23 cellular contexts compared by ENCODE assay signal in the genomic region with DNA sequence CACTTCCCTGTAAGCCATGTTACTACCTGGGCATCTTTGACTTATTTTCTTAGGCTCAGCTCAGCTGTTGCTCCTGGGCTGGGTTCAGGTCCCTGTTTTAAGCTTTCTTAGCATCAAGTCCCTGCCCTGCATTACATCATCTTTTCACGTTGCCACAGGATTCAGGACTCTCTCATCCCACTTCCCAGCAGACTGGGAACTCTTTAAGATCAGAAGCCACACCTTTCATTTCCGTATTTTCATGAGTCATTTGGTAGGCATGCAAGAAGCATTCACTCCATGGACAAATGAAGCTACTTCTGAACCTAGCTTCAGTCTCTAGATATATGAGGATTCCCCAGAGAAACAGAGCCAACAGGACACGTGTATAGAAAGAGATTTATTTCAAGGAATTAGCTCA.
DNase-seq lines count a peak whose midpoint lies in the region; ATAC-seq, FAIRE-seq and TF ChIP-seq lines count a peak whose summit lies in the region.
"Had no signal": no experiment of that assay in that cellular context is flagged by ENCODE, and none has a peak within 500 bp of the region (broad histone marks: within the 10 kb centered on the region; RNA-seq: fewer than 3 reads in every experiment).

No MANE protein-coding gene starts in this region.

- FAIRE-seq in HepG2 (lab: Jason Lieb, UNC), result no peak
- FAIRE-seq: A204.1 had no signal

- BruUV-seq in HepG2 (replicated peaks; lab: Mats Ljungman, UMichigan), result no TSS peak

- DNase-seq in HepG2 (ENCODE audit: low spot score) (no peak), right lobe of liver (no peak), SW480 (ENCODE audit: low spot score) (peak; percentile 73), iPS DF 19.7 (ENCODE audit: low read depth, low spot score) (peak; percentile 1), OCI-M2 (lab: John Stamatoyannopoulos, UW; ENCODE audit: unreplicated experiment) (no peak), GM03348 (ENCODE audit: low spot score) (no peak), HUDEP-2 (lab: John Stamatoyannopoulos, UW; ENCODE audit: unreplicated experiment in 76 of 76) (no peak)
- DNase-seq: activated CD4-positive, alpha-beta T cell treated with anti-CD3 and anti-CD28 coated beads for 1 hour; activated naive CD4-positive, alpha-beta T cell treated with anti-CD3 and anti-CD28 coated beads for 36 hours; activated T-cell treated with anti-CD3 and anti-CD28 coated beads, Interleukin-2, amount 50 U/mL, for 4 hours; Calu3; foreskin melanocyte; GOT3; hippocampal formation; naive B cell; NCI-H187 treated with DMSO at 0.1 percent for 48 hours; retina; SIG-M5; stimulated activated CD4-positive, alpha-beta T cell treated with anti-CD3 and anti-CD28 coated beads, Interleukin-4, amount 100 ng/mL, for 4 hours; stimulated activated naive CD8-positive, alpha-beta T cell treated with anti-CD3 and anti-CD28 coated beads, Interleukin-15, Interleukin-2, amounts not matched to agents 100 U/mL and 50 U/mL, for 24 hours; tibial artery had no signal

- H3K36me3 ChIP-seq in HepG2 (replicated peaks in 1 of 2; ENCODE audit: control insufficient read depth in 1 of 2, insufficient read depth in 2 of 2, low read length in 2 of 2) (no peaks in the 10 kb centered on the region), right lobe of liver (no peaks in the 10 kb centered on the region)
- H3K36me3 ChIP-seq: tibial artery had no signal

- H3K79me2 ChIP-seq in HepG2 (ENCODE audit: insufficient read depth, low read length), result no peaks in the 10 kb centered on the region

- no peak overlapping the region for H2AFZ ChIP-seq in HepG2 (ENCODE audit: low read length)

- no peak for TF ChIP-seq CTCF in HepG2 (CRISPR knock-in tag; IDR thresholded peaks at IDR 0.05)
- no peak for TF ChIP-seq CTCF in right lobe of liver (IDR thresholded peaks at IDR 0.05)

- H3K9me3 ChIP-seq in HepG2 (ENCODE audit: low read length), result peaks cover 85% of the 10 kb centered on the region
- H3K9me3 ChIP-seq in right lobe of liver, result no peaks in the 10 kb centered on the region
- H3K9me3 ChIP-seq: tibial artery had no signal

- no peak overlapping the region for H3K4me2 ChIP-seq in HepG2 (ENCODE audit: low read depth, low read length)

- TF ChIP-seq POLR2A in HepG2 (IDR thresholded peaks at IDR 0.05; ENCODE audit: insufficient read depth in 1 of 2, low read depth in 2 of 2, low read length in 2 of 2) (no peak), right lobe of liver (IDR thresholded peaks at IDR 0.05) (no peak)

- H3K9ac ChIP-seq in HepG2 (ENCODE audit: insufficient read depth, low read depth, low read length), result no peak overlapping the region

- intact Hi-C loops in HepG2 (cut with micrococcal nuclease; ENCODE audit: unreplicated experiment), result no loop called here
- intact Hi-C loops in right lobe of liver (cut with DNase I), result no loop called here

- TF ChIP-seq EP300 in HepG2 (IDR thresholded peaks at IDR 0.05; ENCODE audit: low read depth in 2 of 2, low read length in 2 of 2) (no peak), HepG2 (CRISPR knock-in tag; IDR thresholded peaks at IDR 0.05; ENCODE audit: borderline replicate concordance) (no peak)

- in situ Hi-C loops in HepG2 (cut with HindIII; ENCODE audit: extremely low pct_ligation_motif_present, low pct_unique_long_range_greater_than_20kb), result no loop called here

- H3K4me3 ChIP-seq in HepG2 (replicated peaks in 1 of 3; ENCODE audit: insufficient read depth in 1 of 3, low read depth in 2 of 3, low read length in 3 of 3) (no peak overlapping the region), right lobe of liver (no peak overlapping the region)
- H3K4me3 ChIP-seq: tibial artery had no signal

- ATAC-seq in HepG2 (no peak), right lobe of liver (no peak), HG03175 (IDR thresholded peaks at IDR 0.05; ENCODE audit: unreplicated experiment) (no peak)
- ATAC-seq: activated T-cell treated with anti-CD3 and anti-CD28 coated beads, Interleukin-2, amount 50 U/mL, for 4 hours; stimulated activated naive CD8-positive, alpha-beta T cell treated with anti-CD3 and anti-CD28 coated beads, Interleukin-15, Interleukin-2, amounts not matched to agents 100 U/mL and 50 U/mL, for 24 hours had no signal

- H3K4me1 ChIP-seq in HepG2 (ENCODE audit: insufficient read depth, low read length) (no peaks in the 10 kb centered on the region), right lobe of liver (no peaks in the 10 kb centered on the region)
- H3K4me1 ChIP-seq: tibial artery had no signal

- H4K20me1 ChIP-seq in HepG2 (ENCODE audit: insufficient read depth, low read length), result no peaks in the 10 kb centered on the region

- no peaks in the 10 kb centered on the region for H3K27me3 ChIP-seq in HepG2 (ENCODE audit: control insufficient read depth in 1 of 2, insufficient read depth in 2 of 2, low read length in 2 of 2)
- no peaks in the 10 kb centered on the region for H3K27me3 ChIP-seq in right lobe of liver
- H3K27me3 ChIP-seq: tibial artery had no signal

- 0% methylated on average over 3 of the region's 3 CpGs for WGBS in HepG2 (ENCODE audit: low lambda C conversion rate)
- WGBS in right lobe of liver (ENCODE audit: insufficient coverage, low coverage, low lambda C conversion rate, missing lambda C conversion rate), result 31% methylated on average over 3 of the region's 3 CpGs

- H3K27ac ChIP-seq in HepG2 (ENCODE audit: extremely low read length, insufficient read depth, low read length) (no peak overlapping the region), right lobe of liver (no peak overlapping the region)
- H3K27ac ChIP-seq: tibial artery had no signal

- CTCF ChIA-PET in HepG2 (lab: Yijun Ruan, JAX; ENCODE audit: low intra/inter-chr PET ratio, low total read pairs), result no interaction called here

- no peak for TF ChIP-seq RAD21 in HepG2 (CRISPR knock-in tag; IDR thresholded peaks at IDR 0.05)

- POLR2A ChIA-PET in HepG2 (lab: Yijun Ruan, JAX), result no interaction called here

TF ChIP-seq in HepG2, 621 proteins besides CTCF, POLR2A, EP300 and RAD21:
- peak; percentile 50; the same call in 1 of the 2 replicates for TF ChIP-seq ATF7 (IDR thresholded peaks at IDR 0.05)
- no peak for TF ChIP-seq ATF7 (CRISPR knock-in tag; IDR thresholded peaks at IDR 0.05)
- no peak for TF ChIP-seq PRPF4 (IDR thresholded peaks at IDR 0.05; ENCODE audit: low read depth, low read length, poor library complexity, severe bottlenecking)
- TF ChIP-seq, protein P1, sequence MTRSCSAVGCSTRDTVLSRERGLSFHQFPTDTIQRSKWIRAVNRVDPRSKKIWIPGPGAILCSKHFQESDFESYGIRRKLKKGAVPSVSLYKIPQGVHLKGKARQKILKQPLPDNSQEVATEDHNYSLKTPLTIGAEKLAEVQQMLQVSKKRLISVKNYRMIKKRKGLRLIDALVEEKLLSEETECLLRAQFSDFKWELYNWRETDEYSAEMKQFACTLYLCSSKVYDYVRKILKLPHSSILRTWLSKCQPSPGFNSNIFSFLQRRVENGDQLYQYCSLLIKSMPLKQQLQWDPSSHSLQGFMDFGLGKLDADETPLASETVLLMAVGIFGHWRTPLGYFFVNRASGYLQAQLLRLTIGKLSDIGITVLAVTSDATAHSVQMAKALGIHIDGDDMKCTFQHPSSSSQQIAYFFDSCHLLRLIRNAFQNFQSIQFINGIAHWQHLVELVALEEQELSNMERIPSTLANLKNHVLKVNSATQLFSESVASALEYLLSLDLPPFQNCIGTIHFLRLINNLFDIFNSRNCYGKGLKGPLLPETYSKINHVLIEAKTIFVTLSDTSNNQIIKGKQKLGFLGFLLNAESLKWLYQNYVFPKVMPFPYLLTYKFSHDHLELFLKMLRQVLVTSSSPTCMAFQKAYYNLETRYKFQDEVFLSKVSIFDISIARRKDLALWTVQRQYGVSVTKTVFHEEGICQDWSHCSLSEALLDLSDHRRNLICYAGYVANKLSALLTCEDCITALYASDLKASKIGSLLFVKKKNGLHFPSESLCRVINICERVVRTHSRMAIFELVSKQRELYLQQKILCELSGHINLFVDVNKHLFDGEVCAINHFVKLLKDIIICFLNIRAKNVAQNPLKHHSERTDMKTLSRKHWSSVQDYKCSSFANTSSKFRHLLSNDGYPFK (CRISPR knock-in tag; IDR thresholded peaks at IDR 0.05; ENCODE audit: borderline replicate concordance), result no peak
- TF ChIP-seq, protein P2, sequence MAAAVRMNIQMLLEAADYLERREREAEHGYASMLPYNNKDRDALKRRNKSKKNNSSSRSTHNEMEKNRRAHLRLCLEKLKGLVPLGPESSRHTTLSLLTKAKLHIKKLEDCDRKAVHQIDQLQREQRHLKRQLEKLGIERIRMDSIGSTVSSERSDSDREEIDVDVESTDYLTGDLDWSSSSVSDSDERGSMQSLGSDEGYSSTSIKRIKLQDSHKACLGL (CRISPR knock-in tag; IDR thresholded peaks at IDR 0.05), result no peak
- TF ChIP-seq ZNF547 (CRISPR knock-in tag; IDR thresholded peaks at IDR 0.05), result no peak
TF ChIP-seq in HepG2: peak in this region for 1.

Comparison
In these comparisons a context has a peak if more than half of its experiments do, and no peak if none do; other contexts are left out.
1. DNase-seq: peak in SW480 (single experiment) and iPS DF 19.7 (single experiment); none in HepG2 (single experiment), right lobe of liver (0 of 3), OCI-M2 (single experiment), GM03348 (single experiment) and HUDEP-2 (0 of 76).